Comparison of ENCODE assay signal across 11 cellular contexts in the genomic region with DNA sequence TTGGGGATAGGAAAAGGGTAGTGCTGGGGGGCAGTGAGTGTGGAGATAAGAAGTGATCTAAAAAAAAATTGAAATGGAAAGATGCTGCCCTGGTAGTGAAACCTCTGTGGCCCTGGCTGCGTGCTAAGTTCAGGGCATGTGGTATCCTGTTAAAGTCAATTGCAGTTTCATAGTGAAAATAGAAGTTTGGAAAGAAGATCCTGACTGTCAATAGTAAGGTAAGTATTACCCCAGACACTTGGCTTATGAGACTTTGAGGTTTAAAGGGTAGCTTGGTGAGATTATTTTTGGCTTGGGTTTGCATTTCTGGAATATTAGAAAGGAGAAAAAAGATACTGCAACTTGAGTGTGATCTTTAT. TPM values are rescaled to one million over a fixed set of nuclear protein-coding genes. Genes with fewer than 3 reads are reported as not detected.
DNase-seq lines count a peak whose midpoint lies in the region; ATAC-seq and TF ChIP-seq lines count a peak whose summit lies in the region.
"Had no signal": no experiment of that assay in that cellular context is flagged by ENCODE, and none has a peak within 500 bp of the region (broad histone marks: within the 10 kb centered on the region; RNA-seq: fewer than 3 reads in every experiment).

No MANE protein-coding gene starts in this region.

- H2AFZ ChIP-seq in PC-3 (ENCODE audit: low read length) = no peak overlapping the region

- no peaks in the 10 kb centered on the region; the same call in 1 of the 2 replicates for H3K36me3 ChIP-seq in PC-3 (ENCODE audit: low read depth, low read length)
- peaks cover 17% of the 10 kb centered on the region for H3K36me3 ChIP-seq in endodermal cell (ENCODE audit: control insufficient read depth, insufficient read depth, low read length)
- no peaks in the 10 kb centered on the region for H3K36me3 ChIP-seq in body of pancreas (replicated peaks in 1 of 2; ENCODE audit: insufficient read depth in 1 of 2, low read depth in 2 of 2)

- no peak overlapping the region for H3K4me3 Mint-ChIP-seq in activated CD4-positive, alpha-beta T cell treated with anti-CD3 and anti-CD28 coated beads for 36 hours
- H3K4me3 Mint-ChIP-seq in endodermal cell = no peak overlapping the region
- H3K4me3 Mint-ChIP-seq in stimulated activated effector memory CD8-positive, alpha-beta T cell treated with anti-CD3 and anti-CD28 coated beads, Interleukin-12 subunit alpha, Interleukin-12 subunit beta, amount 100 ng/mL, for 72 hours = no peak overlapping the region

- TF ChIP-seq POLR2A in body of pancreas (IDR thresholded peaks at IDR 0.05) = no peak

- H3K4me2 ChIP-seq in PC-3 (ENCODE audit: low read length) = peak overlapping the region; percentile 82

- H3K4me1 ChIP-seq in PC-3 (ENCODE audit: insufficient read depth, low read length) (peaks cover 90% of the 10 kb centered on the region), endodermal cell (ENCODE audit: control insufficient read depth, insufficient read depth, low read length) (peaks cover 37% of the 10 kb centered on the region), body of pancreas (peaks cover 95% of the 10 kb centered on the region)

- ATAC-seq in activated CD4-positive, alpha-beta T cell treated with anti-CD3 and anti-CD28 coated beads for 36 hours = peak; percentile 50
- ATAC-seq in PC-3 = no peak
- peak; percentile 70 for ATAC-seq in stimulated activated effector memory CD8-positive, alpha-beta T cell treated with anti-CD3 and anti-CD28 coated beads, Interleukin-12 subunit alpha, Interleukin-12 subunit beta, amount 100 ng/mL, for 72 hours
- ATAC-seq in body of pancreas = no peak
- no peak for ATAC-seq in HG02642 (IDR thresholded peaks at IDR 0.05; ENCODE audit: poor library complexity, unreplicated experiment)
- ATAC-seq in HG02610 (IDR thresholded peaks at IDR 0.05; ENCODE audit: unreplicated experiment) = no peak

- H3K9me3 ChIP-seq in PC-3 (ENCODE audit: low read length) (no peaks in the 10 kb centered on the region), endodermal cell (ENCODE audit: control insufficient read depth, low read length) (no peaks in the 10 kb centered on the region), body of pancreas (no peaks in the 10 kb centered on the region)

- H3K79me2 ChIP-seq in PC-3 (ENCODE audit: low read length) = peaks cover 96% of the 10 kb centered on the region

- peaks cover 28% of the 10 kb centered on the region for H3K4me1 Mint-ChIP-seq in activated CD4-positive, alpha-beta T cell treated with anti-CD3 and anti-CD28 coated beads for 36 hours
- peaks cover 18% of the 10 kb centered on the region for H3K4me1 Mint-ChIP-seq in endodermal cell
- peaks cover 27% of the 10 kb centered on the region for H3K4me1 Mint-ChIP-seq in stimulated activated effector memory CD8-positive, alpha-beta T cell treated with anti-CD3 and anti-CD28 coated beads, Interleukin-12 subunit alpha, Interleukin-12 subunit beta, amount 100 ng/mL, for 72 hours

- TF ChIP-seq CTCF in PC-3 (conservative IDR thresholded peaks at IDR 0.05; ENCODE audit: low read depth, low read length) = no peak
- TF ChIP-seq CTCF in endodermal cell (conservative IDR thresholded peaks at IDR 0.05) = no peak
- TF ChIP-seq CTCF in body of pancreas (IDR thresholded peaks at IDR 0.05) = no peak

- intact Hi-C loops in activated CD4-positive, alpha-beta T cell treated with anti-CD3 and anti-CD28 coated beads for 36 hours (cut with DNase I, micrococcal nuclease) = loop anchor here (1.0 to 2.0 kb wide), 3 partner anchors 18 to 120 kb away; no protein-coding TSS in a partner anchor
- intact Hi-C loops in PC-3 (cut with micrococcal nuclease) (no loop called here), body of pancreas (cut with DNase I) (no loop called here)

- H3K27me3 Mint-ChIP-seq in activated CD4-positive, alpha-beta T cell treated with anti-CD3 and anti-CD28 coated beads for 36 hours = no peaks in the 10 kb centered on the region
- no peaks in the 10 kb centered on the region for H3K27me3 Mint-ChIP-seq in endodermal cell (ENCODE audit: insufficient read depth)

- H3K27me3 ChIP-seq in PC-3 (ENCODE audit: low read length) = no peaks in the 10 kb centered on the region
- H3K27me3 ChIP-seq in endodermal cell (ENCODE audit: control insufficient read depth, insufficient read depth, low read length, poor library complexity, severe bottlenecking) = no peaks in the 10 kb centered on the region
- no peaks in the 10 kb centered on the region for H3K27me3 ChIP-seq in body of pancreas

- peaks cover 13% of the 10 kb centered on the region for H3F3A ChIP-seq in PC-3 (ENCODE audit: low read length, unreplicated experiment)

- H3K36me3 Mint-ChIP-seq in activated CD4-positive, alpha-beta T cell treated with anti-CD3 and anti-CD28 coated beads for 36 hours (ENCODE audit: low read depth) = peaks cover 30% of the 10 kb centered on the region
- H3K36me3 Mint-ChIP-seq in endodermal cell (ENCODE audit: low read depth) = peaks cover 12% of the 10 kb centered on the region
- peaks cover 26% of the 10 kb centered on the region for H3K36me3 Mint-ChIP-seq in stimulated activated effector memory CD8-positive, alpha-beta T cell treated with anti-CD3 and anti-CD28 coated beads, Interleukin-12 subunit alpha, Interleukin-12 subunit beta, amount 100 ng/mL, for 72 hours

- no TSS peak for BruUV-seq in PC-3 (replicated peaks; lab: Mats Ljungman, UMichigan)

- no peak overlapping the region for H3K27ac Mint-ChIP-seq in activated CD4-positive, alpha-beta T cell treated with anti-CD3 and anti-CD28 coated beads for 36 hours
- H3K27ac Mint-ChIP-seq in endodermal cell = no peak overlapping the region
- H3K27ac Mint-ChIP-seq in stimulated activated effector memory CD8-positive, alpha-beta T cell treated with anti-CD3 and anti-CD28 coated beads, Interleukin-12 subunit alpha, Interleukin-12 subunit beta, amount 100 ng/mL, for 72 hours = no peak overlapping the region

- peaks cover 60% of the 10 kb centered on the region for H4K20me1 ChIP-seq in PC-3 (ENCODE audit: low read length)

- CTCF ChIA-PET in activated CD4-positive, alpha-beta T cell treated with anti-CD3 and anti-CD28 coated beads for 36 hours (lab: Charles Lee) = interaction anchor here (0.7 to 2.8 kb wide), 10 partner anchors 10 to 640 kb away, joined by 3 to 10 read pairs (median 6); no protein-coding TSS in a partner anchor
- CTCF ChIA-PET in PC-3 (lab: Charles Lee) = no interaction called here

- H3K9me3 Mint-ChIP-seq in activated CD4-positive, alpha-beta T cell treated with anti-CD3 and anti-CD28 coated beads for 36 hours (ENCODE audit: low read depth) = no peaks in the 10 kb centered on the region
- H3K9me3 Mint-ChIP-seq in endodermal cell = no peaks in the 10 kb centered on the region
- H3K9me3 Mint-ChIP-seq in stimulated activated effector memory CD8-positive, alpha-beta T cell treated with anti-CD3 and anti-CD28 coated beads, Interleukin-12 subunit alpha, Interleukin-12 subunit beta, amount 100 ng/mL, for 72 hours = no peaks in the 10 kb centered on the region

- DNase-seq in activated CD4-positive, alpha-beta T cell treated with anti-CD3 and anti-CD28 coated beads for 36 hours = peak; percentile 67
- no peak for DNase-seq in activated CD4-positive, alpha-beta T cell treated with anti-CD3 and anti-CD28 coated beads for 4 hours
- DNase-seq in PC-3 (no peak), endodermal cell (no peak), body of pancreas (no peak)
- DNase-seq in stimulated activated effector memory CD8-positive, alpha-beta T cell treated with anti-CD3 and anti-CD28 coated beads, Interleukin-12 subunit alpha, Interleukin-12 subunit beta, amount 100 ng/mL, for 72 hours (ENCODE audit: low spot score in 2 of 2) = peak in 1 of 2 donors; percentile 66
- DNase-seq: DMS 273 treated with DMSO at 0.1 percent for 48 hours, NCI-H1092, NCI-H524 had no signal

- peak overlapping the region; percentile 86 for H3K4me3 ChIP-seq in PC-3 (ENCODE audit: low read length)
- peak overlapping the region; percentile 87 for H3K4me3 ChIP-seq in endodermal cell (ENCODE audit: low read length)
- H3K4me3 ChIP-seq in body of pancreas = no peak overlapping the region

- H3K27ac ChIP-seq in PC-3 (ENCODE audit: low read length) = no peak overlapping the region
- no peak overlapping the region for H3K27ac ChIP-seq in endodermal cell (ENCODE audit: low read depth, low read length)
- H3K27ac ChIP-seq in body of pancreas = peak overlapping the region in 2 of 4 donors; percentile 69

- POLR2A ChIA-PET in activated CD4-positive, alpha-beta T cell treated with anti-CD3 and anti-CD28 coated beads for 36 hours (lab: Charles Lee) = interaction anchor here (0.6 to 7.4 kb wide), 6 partner anchors 10 to 1805 kb away, joined by 3 to 83 read pairs (median 4); partner anchors contain the start of gene PIGV
- POLR2A ChIA-PET in PC-3 (lab: Charles Lee; ENCODE audit: unreplicated experiment) = no interaction called here

- H3K9ac ChIP-seq in PC-3 (ENCODE audit: low read length) (no peak overlapping the region), endodermal cell (ENCODE audit: extremely low read depth, low read length, poor library complexity, severe bottlenecking) (peak overlapping the region; percentile 14)

- no peaks in the 10 kb centered on the region for H3K9me2 ChIP-seq in PC-3 (replicated peaks; ENCODE audit: low read length)

- WGBS in endodermal cell (ENCODE audit: insufficient coverage in 1 of 2, insufficient read length in 1 of 2), 2 experiments = 92% methylated on average over 1 of the region's 1 CpG; no CpG with 5 or more reads in 1 of the 2 experiments
- 27 to 41% methylated on average over 1 of the region's 1 CpG for WGBS in body of pancreas, 2 donors

RNA-seq across cellular contexts. Expression of gene ARID1A, which starts 6.8 kb away (rescaled TPM):
- 100 to 1,000 TPM in 1 of 2 experiments, 10 to 100 TPM in 1; 73.1 to 112 TPM for total RNA-seq in activated CD4-positive, alpha-beta T cell treated with anti-CD3 and anti-CD28 coated beads for 36 hours
- total RNA-seq in PC-3 (2014; rRNA removed) = 43.8 and 78.0 TPM in 2 replicates
- total RNA-seq in endodermal cell = 100 to 1,000 TPM; 118 to 128 TPM
- 83.1 TPM for polyA plus RNA-seq in endodermal cell (2013, experiment 1 of 2)
- polyA plus RNA-seq in endodermal cell (2013, experiment 2 of 2) = 81.4 TPM
- 10 to 100 TPM; 23.7 to 25.9 TPM for total RNA-seq in body of pancreas

Comparison
In these comparisons a context has a peak if more than half of its experiments do, and no peak if none do; other contexts are left out.
1. ATAC-seq: peak in activated CD4-positive, alpha-beta T cell treated with anti-CD3 and anti-CD28 coated beads for 36 hours (single experiment) and stimulated activated effector memory CD8-positive, alpha-beta T cell treated with anti-CD3 and anti-CD28 coated beads, Interleukin-12 subunit alpha, Interleukin-12 subunit beta, amount 100 ng/mL, for 72 hours (single experiment); none in PC-3 (single experiment), body of pancreas (single experiment), HG02642 (single experiment) and HG02610 (single experiment).
2. H3K4me3 ChIP-seq: peak in PC-3 (single experiment) and endodermal cell (single experiment); none in body of pancreas (0 of 2).
3. intact Hi-C loops: an anchor here in activated CD4-positive, alpha-beta T cell treated with anti-CD3 and anti-CD28 coated beads for 36 hours (1.0 to 2.0 kb wide); none called in PC-3 and body of pancreas.